1 cellular context compared by ENCODE assay signal in genomic region chr3:124887177-124887995, GRCh38.
TF ChIP-seq lines count a peak whose summit lies in the region.

TSS of gene ITGB5 (minus strand) at chr3:124887365. CDS start at chr3:124887000, 365 bp downstream.

TF ChIP-seq in SK-N-SH, 30 proteins besides CTCF, POLR2A, EP300 and RAD21 (continued from another document):
- no peak for TF ChIP-seq USF1 (IDR thresholded peaks at IDR 0.05; ENCODE audit: borderline replicate concordance, low read depth)
- TF ChIP-seq RCOR1 (IDR thresholded peaks at IDR 0.05; ENCODE audit: low read length): 0 out of 2 replicates have a peak, but pooled peaks have one; percentile 20
- TF ChIP-seq, protein P1, sequence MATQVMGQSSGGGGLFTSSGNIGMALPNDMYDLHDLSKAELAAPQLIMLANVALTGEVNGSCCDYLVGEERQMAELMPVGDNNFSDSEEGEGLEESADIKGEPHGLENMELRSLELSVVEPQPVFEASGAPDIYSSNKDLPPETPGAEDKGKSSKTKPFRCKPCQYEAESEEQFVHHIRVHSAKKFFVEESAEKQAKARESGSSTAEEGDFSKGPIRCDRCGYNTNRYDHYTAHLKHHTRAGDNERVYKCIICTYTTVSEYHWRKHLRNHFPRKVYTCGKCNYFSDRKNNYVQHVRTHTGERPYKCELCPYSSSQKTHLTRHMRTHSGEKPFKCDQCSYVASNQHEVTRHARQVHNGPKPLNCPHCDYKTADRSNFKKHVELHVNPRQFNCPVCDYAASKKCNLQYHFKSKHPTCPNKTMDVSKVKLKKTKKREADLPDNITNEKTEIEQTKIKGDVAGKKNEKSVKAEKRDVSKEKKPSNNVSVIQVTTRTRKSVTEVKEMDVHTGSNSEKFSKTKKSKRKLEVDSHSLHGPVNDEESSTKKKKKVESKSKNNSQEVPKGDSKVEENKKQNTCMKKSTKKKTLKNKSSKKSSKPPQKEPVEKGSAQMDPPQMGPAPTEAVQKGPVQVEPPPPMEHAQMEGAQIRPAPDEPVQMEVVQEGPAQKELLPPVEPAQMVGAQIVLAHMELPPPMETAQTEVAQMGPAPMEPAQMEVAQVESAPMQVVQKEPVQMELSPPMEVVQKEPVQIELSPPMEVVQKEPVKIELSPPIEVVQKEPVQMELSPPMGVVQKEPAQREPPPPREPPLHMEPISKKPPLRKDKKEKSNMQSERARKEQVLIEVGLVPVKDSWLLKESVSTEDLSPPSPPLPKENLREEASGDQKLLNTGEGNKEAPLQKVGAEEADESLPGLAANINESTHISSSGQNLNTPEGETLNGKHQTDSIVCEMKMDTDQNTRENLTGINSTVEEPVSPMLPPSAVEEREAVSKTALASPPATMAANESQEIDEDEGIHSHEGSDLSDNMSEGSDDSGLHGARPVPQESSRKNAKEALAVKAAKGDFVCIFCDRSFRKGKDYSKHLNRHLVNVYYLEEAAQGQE (IDR thresholded peaks at IDR 0.05; ENCODE audit: low read depth, low read length): no peak
- TF ChIP-seq SIN3A (IDR thresholded peaks at IDR 0.05; ENCODE audit: borderline replicate concordance, low read depth, low read length): peak; percentile 78; the same call in 1 of the 2 replicates
- no peak for TF ChIP-seq PBX3 (IDR thresholded peaks at IDR 0.05)
- no peak for TF ChIP-seq TCF12 (IDR thresholded peaks at IDR 0.05)
- TF ChIP-seq JUND (IDR thresholded peaks at IDR 0.05): no peak
- TF ChIP-seq NFIC (IDR thresholded peaks at IDR 0.05; ENCODE audit: borderline replicate concordance): no peak
- TF ChIP-seq RFX5 (IDR thresholded peaks at IDR 0.05; ENCODE audit: low read length): no peak
